ENCODE assay signal across 1 cellular context in genomic region chr1:27563407-27564263, GRCh38.
TF ChIP-seq lines count a peak whose summit lies in the region.

No MANE protein-coding gene starts in this region.

TF ChIP-seq in HepG2, 621 proteins besides CTCF, POLR2A, EP300 and RAD21 (continued from another document and continues in another):
- no peak for TF ChIP-seq ZNF615 (CRISPR knock-in tag; IDR thresholded peaks at IDR 0.05; ENCODE audit: borderline replicate concordance)
- peak; percentile 31 for TF ChIP-seq SRSF1 (optimal IDR thresholded peaks at IDR 0.05; ENCODE audit: low read depth, low read length)
- peak; percentile 85 for TF ChIP-seq BCL6 (CRISPR knock-in tag; IDR thresholded peaks at IDR 0.05)
- TF ChIP-seq PCBP2 (optimal IDR thresholded peaks at IDR 0.05; ENCODE audit: low read depth, low read length, poor library complexity, severe bottlenecking) = no peak
- TF ChIP-seq CSRNP1 (CRISPR knock-in tag; IDR thresholded peaks at IDR 0.05) = no peak; the same call in 1 of the 2 replicates
- peak; percentile 98 for TF ChIP-seq ESRRA (CRISPR knock-in tag; IDR thresholded peaks at IDR 0.05; ENCODE audit: low read depth)
- TF ChIP-seq AGO1 (IDR thresholded peaks at IDR 0.05; ENCODE audit: low read depth, low read length, poor library complexity, severe bottlenecking) = no peak
- TF ChIP-seq ZNF354B (CRISPR knock-in tag; IDR thresholded peaks at IDR 0.05) = no peak
- peak; percentile 46; the same call in 1 of the 2 replicates for TF ChIP-seq STAT6 (CRISPR knock-in tag; IDR thresholded peaks at IDR 0.05; ENCODE audit: borderline replicate concordance)
- no peak for TF ChIP-seq RAD51 (IDR thresholded peaks at IDR 0.05; ENCODE audit: borderline replicate concordance)
- 0 out of 2 replicates have a peak, but pooled peaks have one; percentile 7 for TF ChIP-seq ZMAT3 (CRISPR knock-in tag; conservative IDR thresholded peaks at IDR 0.05)
- TF ChIP-seq TAF1 (CRISPR knock-in tag; IDR thresholded peaks at IDR 0.05) = peak; percentile 58; the same call in 1 of the 2 replicates
- no peak for TF ChIP-seq MXD3 (CRISPR knock-in tag; IDR thresholded peaks at IDR 0.05)
- peak; percentile 85 for TF ChIP-seq MIXL1 (CRISPR knock-in tag; IDR thresholded peaks at IDR 0.05)
- TF ChIP-seq MAFK (conservative IDR thresholded peaks at IDR 0.05 in 1 of 2, IDR thresholded peaks at IDR 0.05 in 1 of 2; ENCODE audit: low read length in 2 of 2) = no peak
- TF ChIP-seq E2F1 (CRISPR knock-in tag; IDR thresholded peaks at IDR 0.05) = peak; percentile 92
- no peak for TF ChIP-seq ZNF678 (CRISPR knock-in tag; IDR thresholded peaks at IDR 0.05)
- TF ChIP-seq ZNF878 (CRISPR knock-in tag; IDR thresholded peaks at IDR 0.05) = no peak
- TF ChIP-seq MLXIP (CRISPR knock-in tag; IDR thresholded peaks at IDR 0.05; ENCODE audit: borderline replicate concordance) = no peak
- TF ChIP-seq NR3C1 (CRISPR knock-in tag; IDR thresholded peaks at IDR 0.05) = no peak
- peak; percentile 16; the same call in 1 of the 2 replicates for TF ChIP-seq HINFP (CRISPR knock-in tag; IDR thresholded peaks at IDR 0.05; ENCODE audit: low read depth)
- no peak for TF ChIP-seq ZNF879 (CRISPR knock-in tag; IDR thresholded peaks at IDR 0.05)
- no peak for TF ChIP-seq ZSCAN12 (CRISPR knock-in tag; IDR thresholded peaks at IDR 0.05)
- TF ChIP-seq ZNF180 (CRISPR knock-in tag; IDR thresholded peaks at IDR 0.05; ENCODE audit: borderline replicate concordance, low read depth) = peak; percentile 79; the same call in 1 of the 2 replicates
- peak; percentile 62; the same call in 1 of the 2 replicates for TF ChIP-seq ZNF598 (CRISPR knock-in tag; IDR thresholded peaks at IDR 0.05; ENCODE audit: borderline replicate concordance)
- TF ChIP-seq ZNF75D (CRISPR knock-in tag; IDR thresholded peaks at IDR 0.05; ENCODE audit: borderline replicate concordance) = no peak
- TF ChIP-seq ZNF24 (IDR thresholded peaks at IDR 0.05) = no peak
- TF ChIP-seq KLF13 (CRISPR knock-in tag; IDR thresholded peaks at IDR 0.05) = no peak
- TF ChIP-seq ZNF546 (CRISPR knock-in tag; conservative IDR thresholded peaks at IDR 0.05) = no peak
- TF ChIP-seq ARID2 (CRISPR knock-in tag; IDR thresholded peaks at IDR 0.05; ENCODE audit: borderline replicate concordance) = peak; percentile 60; the same call in 1 of the 2 replicates
- TF ChIP-seq ZC3H13 (CRISPR knock-in tag; IDR thresholded peaks at IDR 0.05) = 0 out of 2 replicates have a peak, but pooled peaks have one; percentile 26
- TF ChIP-seq FLYWCH1 (CRISPR knock-in tag; IDR thresholded peaks at IDR 0.05) = no peak
- no peak for TF ChIP-seq SRF (IDR thresholded peaks at IDR 0.05; ENCODE audit: low read depth, low read length)
- peak; percentile 94 for TF ChIP-seq ZNF605 (CRISPR knock-in tag; IDR thresholded peaks at IDR 0.05)
- TF ChIP-seq HNF4A (CRISPR knock-in tag; IDR thresholded peaks at IDR 0.05) = peak; percentile 96
- TF ChIP-seq RELA (CRISPR knock-in tag; IDR thresholded peaks at IDR 0.05) = no peak
- no peak for TF ChIP-seq NFATC3 (CRISPR knock-in tag; IDR thresholded peaks at IDR 0.05)
- TF ChIP-seq BCL3 (CRISPR knock-in tag; IDR thresholded peaks at IDR 0.05) = no peak; the same call in 1 of the 2 replicates
- TF ChIP-seq HNRNPL (IDR thresholded peaks at IDR 0.05; ENCODE audit: low read depth, low read length) = peak; percentile 99
- TF ChIP-seq FOSL1 (CRISPR knock-in tag; IDR thresholded peaks at IDR 0.05; ENCODE audit: borderline replicate concordance) = peak; percentile 79
- TF ChIP-seq ATM (IDR thresholded peaks at IDR 0.05; ENCODE audit: borderline replicate concordance) = no peak
- peak; percentile 5; the same call in 1 of the 2 replicates for TF ChIP-seq SMC3 (IDR thresholded peaks at IDR 0.05; ENCODE audit: low read length)
- TF ChIP-seq ZNF792 (CRISPR knock-in tag; IDR thresholded peaks at IDR 0.05) = peak; percentile 96
- TF ChIP-seq MED13 (CRISPR knock-in tag; IDR thresholded peaks at IDR 0.05) = 0 out of 2 replicates have a peak, but pooled peaks have one; percentile 85
- no peak for TF ChIP-seq ZNF790 (CRISPR knock-in tag; IDR thresholded peaks at IDR 0.05; ENCODE audit: borderline replicate concordance)
- peak; percentile 100 for TF ChIP-seq PATZ1 (CRISPR knock-in tag; IDR thresholded peaks at IDR 0.05)
- peak; percentile 72 for TF ChIP-seq ZMYM4 (CRISPR knock-in tag; IDR thresholded peaks at IDR 0.05)
- TF ChIP-seq TRIM22 (IDR thresholded peaks at IDR 0.05) = no peak
- TF ChIP-seq POLR2AphosphoS2 (IDR thresholded peaks at IDR 0.05; ENCODE audit: low read depth, low read length) = peak; percentile 26; the same call in 1 of the 2 replicates
- no peak for TF ChIP-seq ZNF703 (CRISPR knock-in tag; IDR thresholded peaks at IDR 0.05; ENCODE audit: borderline replicate concordance)
- no peak for TF ChIP-seq ZNF709 (CRISPR knock-in tag; IDR thresholded peaks at IDR 0.05)
- TF ChIP-seq GPN1 (CRISPR knock-in tag; IDR thresholded peaks at IDR 0.05; ENCODE audit: borderline replicate concordance) = no peak
- TF ChIP-seq ZBTB26 (CRISPR knock-in tag; IDR thresholded peaks at IDR 0.05; ENCODE audit: borderline replicate concordance) = peak; percentile 42; the same call in 1 of the 2 replicates
- TF ChIP-seq ZNF224 (CRISPR knock-in tag; IDR thresholded peaks at IDR 0.05) = peak; percentile 64; the same call in 1 of the 2 replicates
- TF ChIP-seq ZNF121 (CRISPR knock-in tag; IDR thresholded peaks at IDR 0.05) = peak; percentile 65; the same call in 1 of the 2 replicates
